In the genomic region with DNA sequence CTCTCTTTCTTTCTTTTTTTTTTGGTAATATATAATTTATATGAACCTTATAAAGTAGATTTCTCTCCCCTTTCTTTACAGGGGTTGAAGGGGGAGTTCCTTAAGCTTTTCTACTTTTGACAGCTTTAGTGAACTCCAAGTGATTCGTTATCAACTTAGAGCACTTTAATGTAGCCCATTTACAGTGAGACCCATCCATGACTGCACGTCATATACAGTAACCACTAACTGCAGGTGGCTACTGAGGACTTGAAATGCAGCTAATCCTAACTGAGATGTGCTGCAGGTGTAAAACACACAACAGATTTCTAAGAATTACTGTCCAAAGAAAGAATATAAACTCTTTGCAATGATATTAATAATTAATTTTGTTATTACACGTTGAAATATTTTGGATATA, we compare ENCODE assay signal across 9 cellular contexts. TPM values are rescaled to one million over a fixed set of nuclear protein-coding genes. Genes with fewer than 3 reads are reported as not detected.
DNase-seq lines count a peak whose midpoint lies in the region; ATAC-seq and TF ChIP-seq lines count a peak whose summit lies in the region.
"Had no signal": no experiment of that assay in that cellular context is flagged by ENCODE, and none has a peak within 500 bp of the region (broad histone marks: within the 10 kb centered on the region; RNA-seq: fewer than 3 reads in every experiment).

No MANE protein-coding gene starts in this region.

- H3K4me3 ChIP-seq in PC-9 (peak overlapping the region; percentile 60), stomach (peak overlapping the region; percentile 51 to 61 (median 53)), Karpas-422 (ENCODE audit: low read length) (no peak overlapping the region)

- H3K27ac ChIP-seq in PC-9 = no peak overlapping the region
- H3K27ac ChIP-seq in stomach = no peak overlapping the region
- no peak overlapping the region for H3K27ac ChIP-seq in Karpas-422 (ENCODE audit: low read length)
- H3K27ac ChIP-seq: adrenal gland had no signal

- no peaks in the 10 kb centered on the region for H3K9me2 ChIP-seq in PC-9 (ENCODE audit: insufficient read depth)
- H3K9me2 ChIP-seq in Karpas-422 (replicated peaks; ENCODE audit: insufficient read depth, low read length) = no peaks in the 10 kb centered on the region

- intact Hi-C loops in PC-9 (cut with micrococcal nuclease; ENCODE audit: unreplicated experiment) (no loop called here), stomach (cut with DNase I; ENCODE audit: low total_unique reads) (no loop called here)

- no peaks in the 10 kb centered on the region for H3K27me3 ChIP-seq in PC-9 (ENCODE audit: insufficient read depth, low read depth)
- H3K27me3 ChIP-seq in stomach = no peaks in the 10 kb centered on the region
- no peaks in the 10 kb centered on the region for H3K27me3 ChIP-seq in Karpas-422 (ENCODE audit: low read length)

- H3K9ac ChIP-seq in Karpas-422 (ENCODE audit: low read length) = no peak overlapping the region

- H2AFZ ChIP-seq in PC-9 (peak overlapping the region; percentile 88), Karpas-422 (ENCODE audit: low read length) (no peak overlapping the region)

- H4K20me1 ChIP-seq in PC-9 (ENCODE audit: insufficient read depth) (no peaks in the 10 kb centered on the region), Karpas-422 (ENCODE audit: insufficient read depth, low read depth, low read length) (no peaks in the 10 kb centered on the region)

- H3F3A ChIP-seq in PC-9 (ENCODE audit: insufficient read depth, low read depth) = no peaks in the 10 kb centered on the region

- no peak for TF ChIP-seq EP300 in stomach (IDR thresholded peaks at IDR 0.05)

- POLR2A ChIA-PET in PC-9 (lab: Charles Lee; ENCODE audit: unreplicated experiment) = no interaction called here

- no peaks in the 10 kb centered on the region for H3K9me3 ChIP-seq in PC-9 (ENCODE audit: insufficient read depth, low read depth)
- H3K9me3 ChIP-seq in stomach = no peaks in the 10 kb centered on the region
- H3K9me3 ChIP-seq in Karpas-422 (ENCODE audit: low read length) = no peaks in the 10 kb centered on the region
- H3K9me3 ChIP-seq: adrenal gland had no signal

- H3K9me3 Mint-ChIP-seq in glutamatergic neuron (ENCODE audit: unreplicated experiment) = no peaks in the 10 kb centered on the region

- H3K4me1 ChIP-seq in PC-9 (replicated peaks; ENCODE audit: insufficient read depth) (no peaks in the 10 kb centered on the region; the same call in 1 of the 2 replicates), stomach (peaks cover 0 to 11% (median 7%) of the 10 kb centered on the region in 4 donors), Karpas-422 (ENCODE audit: low read length) (no peaks in the 10 kb centered on the region)
- H3K4me1 ChIP-seq: adrenal gland had no signal

- no peaks in the 10 kb centered on the region for H3K4me1 Mint-ChIP-seq in glutamatergic neuron (ENCODE audit: low read depth, unreplicated experiment)

- no peak for ATAC-seq in GM21737 (IDR thresholded peaks at IDR 0.05; ENCODE audit: unreplicated experiment)
- ATAC-seq in HG02885 (IDR thresholded peaks at IDR 0.05; ENCODE audit: poor library complexity, unreplicated experiment) = no peak

- BruUV-seq in PC-9 (replicated peaks; lab: Mats Ljungman, UMichigan) = TSS peak; percentile 54

- WGBS in stomach, 5 donors = 10 to 18% (median 12%) methylated on average over 3 of the region's 3 CpGs

- no peaks in the 10 kb centered on the region for H3K36me3 ChIP-seq in PC-9 (ENCODE audit: low read depth)
- no peaks in the 10 kb centered on the region for H3K36me3 ChIP-seq in stomach
- no peaks in the 10 kb centered on the region for H3K36me3 ChIP-seq in Karpas-422 (ENCODE audit: insufficient read depth, low read length)
- H3K36me3 ChIP-seq: adrenal gland had no signal

- peak overlapping the region; percentile 94 for H3K27ac Mint-ChIP-seq in glutamatergic neuron (ENCODE audit: unreplicated experiment)

- H3K4me2 ChIP-seq in PC-9 = peak overlapping the region; percentile 85
- H3K4me2 ChIP-seq in Karpas-422 (ENCODE audit: low read depth, low read length, poor library complexity, severe bottlenecking) = no peak overlapping the region

- DNase-seq in SHP77 (lab: John Stamatoyannopoulos, UW) (peak; percentile 16 to 24), SHP77 treated with DMSO at 0.1 percent for 48 hours (lab: John Stamatoyannopoulos, UW) (no peak), PC-9 (no peak), glutamatergic neuron (no peak), stomach (no peak), Karpas-422 (no peak)

- CTCF ChIA-PET in PC-9 (lab: Charles Lee) = no interaction called here

- no peaks in the 10 kb centered on the region for H3K36me3 Mint-ChIP-seq in glutamatergic neuron (ENCODE audit: unreplicated experiment)

- TF ChIP-seq CTCF in PC-9 (conservative IDR thresholded peaks at IDR 0.05) (no peak), glutamatergic neuron (IDR thresholded peaks at IDR 0.05; ENCODE audit: partially characterized antibody, unreplicated experiment) (no peak), stomach (IDR thresholded peaks at IDR 0.05) (no peak)

- peak overlapping the region; percentile 95 for H3K4me3 Mint-ChIP-seq in glutamatergic neuron (ENCODE audit: unreplicated experiment)

- TF ChIP-seq POLR2A in stomach (IDR thresholded peaks at IDR 0.05) = no peak

- no peaks in the 10 kb centered on the region for H3K27me3 Mint-ChIP-seq in glutamatergic neuron (ENCODE audit: unreplicated experiment)

- no peaks in the 10 kb centered on the region for H3K79me2 ChIP-seq in PC-9 (ENCODE audit: low read depth)
- H3K79me2 ChIP-seq in Karpas-422 (ENCODE audit: low read length) = no peaks in the 10 kb centered on the region

RNA-seq across cellular contexts. Expression of gene LRRIQ1, which starts 0.6 kb away (rescaled TPM):
- 4.2 and 5.2 TPM in 2 replicates for total RNA-seq in PC-9 (2021)
- 10.6 TPM for total RNA-seq in glutamatergic neuron (ENCODE audit: unreplicated experiment)
- 1 to 10 TPM in 1 of 5 donors, under 1 TPM in 1, not detected in 3; 0.92 to 2.2 TPM for total RNA-seq in stomach
- polyA plus RNA-seq in stomach = under 1 TPM in 1 of 3 donors, not detected in 2; 0.05 TPM
- not detected in 2 replicates for total RNA-seq in Karpas-422 (2014; rRNA removed; shearing (Covaris generic); ENCODE audit: low replicate concordance)

RNA-seq across cellular contexts. Expression of gene TSPAN19, which starts 0.7 kb away (rescaled TPM):
- not detected in 2 replicates for total RNA-seq in PC-9 (2021)
- 2.9 TPM for total RNA-seq in glutamatergic neuron (ENCODE audit: unreplicated experiment)
- 10 to 100 TPM in 1 of 5 donors, not detected in 4; 12.3 TPM for total RNA-seq in stomach
- not detected for polyA plus RNA-seq in stomach
- not detected in 2 replicates for total RNA-seq in Karpas-422 (2014; rRNA removed; shearing (Covaris generic); ENCODE audit: low replicate concordance)
- total RNA-seq: adrenal gland had no signal

Comparison
In these comparisons a context has a peak if more than half of its experiments do, and no peak if none do; other contexts are left out.
1. DNase-seq: peak in SHP77 (2 of 2); none in SHP77 treated with DMSO at 0.1 percent for 48 hours (single experiment), PC-9 (0 of 2), glutamatergic neuron (single experiment), stomach (single experiment) and Karpas-422 (single experiment).